24 cellular contexts compared by ENCODE assay signal in the genomic region with DNA sequence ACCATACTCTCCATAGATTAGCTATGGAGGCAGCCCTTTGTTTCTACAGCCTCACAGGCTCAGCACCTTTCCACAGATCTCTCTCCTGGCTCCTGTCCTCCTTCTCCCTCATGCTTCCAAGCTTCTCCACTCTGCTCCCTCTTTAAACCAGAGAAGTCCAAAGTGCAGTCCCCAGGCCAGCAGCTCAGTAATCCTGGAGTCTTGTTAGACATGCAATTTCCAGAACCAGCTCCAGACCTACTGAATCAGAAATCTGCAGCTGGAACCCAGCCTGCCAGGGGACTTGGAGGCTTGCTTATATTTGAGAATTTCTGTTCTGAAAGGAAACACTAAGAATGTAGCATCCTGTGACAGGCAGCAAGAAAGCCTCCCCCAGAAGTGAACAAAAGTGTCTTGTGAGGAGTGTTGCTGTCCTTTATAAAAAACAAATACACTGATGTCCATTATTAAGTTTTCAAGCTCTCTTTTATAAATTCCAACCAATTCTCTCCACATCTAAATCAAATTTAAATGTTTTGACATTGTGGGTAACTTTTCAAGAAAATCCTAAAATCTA.
A peak's percentile ranks its signal among the peaks of the same experiment; 100 is the strongest.
DNase-seq lines count a peak whose midpoint lies in the region; ATAC-seq, FAIRE-seq and TF ChIP-seq lines count a peak whose summit lies in the region.
"Had no signal": no experiment of that assay in that cellular context is flagged by ENCODE, and none has a peak within 500 bp of the region (broad histone marks: within the 10 kb centered on the region; RNA-seq: fewer than 3 reads in every experiment).

No MANE protein-coding gene starts in this region.

- in situ Hi-C loops in HepG2 (cut with HindIII; ENCODE audit: extremely low pct_ligation_motif_present, low pct_unique_long_range_greater_than_20kb), result no loop called here
- in situ Hi-C loops in mammary epithelial cell (cut with MboI; ENCODE audit: low sequenced_read_pairs in 2 of 2), result no loop called here

- BruUV-seq in HepG2 (replicated peaks; lab: Mats Ljungman, UMichigan), result no TSS peak
- BruUV-seq in mammary epithelial cell (replicated peaks; lab: Mats Ljungman, UMichigan), result no TSS peak

- H3K36me3 ChIP-seq in right lobe of liver (no peaks in the 10 kb centered on the region), HepG2 (replicated peaks in 1 of 2; ENCODE audit: control insufficient read depth in 1 of 2, insufficient read depth in 2 of 2, low read length in 2 of 2) (no peaks in the 10 kb centered on the region), mammary epithelial cell (ENCODE audit: insufficient read depth, low read length) (no peaks in the 10 kb centered on the region), testis (ENCODE audit: low read depth, missing control alignments) (no peaks in the 10 kb centered on the region)
- H3K36me3 ChIP-seq: ovary, sigmoid colon, suprapubic skin had no signal

- TF ChIP-seq CTCF in right lobe of liver (IDR thresholded peaks at IDR 0.05), result no peak
- TF ChIP-seq CTCF in HepG2 (CRISPR knock-in tag; IDR thresholded peaks at IDR 0.05), result no peak
- no peak for TF ChIP-seq CTCF in mammary epithelial cell (conservative IDR thresholded peaks at IDR 0.05 in 1 of 2, IDR thresholded peaks at IDR 0.05 in 1 of 2; ENCODE audit: extremely low read depth in 1 of 2, insufficient read depth in 1 of 2, low read depth in 1 of 2, low read length in 2 of 2)
- no peak for TF ChIP-seq CTCF in testis (IDR thresholded peaks at IDR 0.05)

- H3K4me3 ChIP-seq in right lobe of liver, result no peak overlapping the region
- no peak overlapping the region for H3K4me3 ChIP-seq in HepG2 (replicated peaks in 1 of 3; ENCODE audit: insufficient read depth in 1 of 3, low read depth in 2 of 3, low read length in 3 of 3)
- H3K4me3 ChIP-seq in mammary epithelial cell (replicated peaks in 1 of 3; ENCODE audit: insufficient read depth in 1 of 3, low read depth in 2 of 3, low read length in 3 of 3), result no peak overlapping the region
- H3K4me3 ChIP-seq in testis, result no peak overlapping the region
- H3K4me3 ChIP-seq: ovary, sigmoid colon, suprapubic skin had no signal

- TF ChIP-seq RAD21 in HepG2 (CRISPR knock-in tag; IDR thresholded peaks at IDR 0.05), result no peak

- H4K20me1 ChIP-seq in HepG2 (ENCODE audit: insufficient read depth, low read length) (no peaks in the 10 kb centered on the region), mammary epithelial cell (ENCODE audit: insufficient read depth, low read length) (no peaks in the 10 kb centered on the region)

- CTCF ChIA-PET in HepG2 (lab: Yijun Ruan, JAX; ENCODE audit: low intra/inter-chr PET ratio, low total read pairs) (no interaction called here), mammary epithelial cell (lab: Charles Lee; ENCODE audit: low non-redundant PET) (no interaction called here)

- no peak overlapping the region for H3K4me2 ChIP-seq in HepG2 (ENCODE audit: low read depth, low read length)
- H3K4me2 ChIP-seq in mammary epithelial cell (ENCODE audit: insufficient read depth, low read depth, low read length), result no peak overlapping the region

- DNase-seq in right lobe of liver, result no peak
- no peak for DNase-seq in HepG2 (ENCODE audit: low spot score)
- DNase-seq in mammary epithelial cell, result no peak
- DNase-seq in myocyte (ENCODE audit: low read depth), result peak; percentile 35
- peak; percentile 19 for DNase-seq in testis
- DNase-seq in 8988T, result no peak
- DNase-seq in activated CD4-positive, alpha-beta T cell treated with anti-CD3 and anti-CD28 coated beads, Interleukin-2, amount 50 U/mL, for 1 hour, result no peak
- DNase-seq: ACHN; activated gamma-delta T cell treated with Interleukin-2 at 50 U/mL for 16 hours; activated T-cell treated with anti-CD3 and anti-CD28 coated beads, Interleukin-2, amount 50 U/mL, for 1 hour; amygdala; DMS 273 treated with DMSO at 0.1 percent for 48 hours; hippocampal formation; Karpas-422; NCI-H1048; NCI-H187 treated with DMSO at 0.1 percent for 48 hours; NCI-H2227 treated with DMSO at 0.1 percent for 48 hours; NCI-H748 treated with DMSO at 0.1 percent for 48 hours; ovary; sigmoid colon had no signal

- H3K4me1 ChIP-seq in right lobe of liver (no peaks in the 10 kb centered on the region), HepG2 (ENCODE audit: insufficient read depth, low read length) (no peaks in the 10 kb centered on the region), mammary epithelial cell (ENCODE audit: insufficient read depth, low read length) (peaks cover 50% of the 10 kb centered on the region), testis (peaks cover 4% of the 10 kb centered on the region)

- no peaks in the 10 kb centered on the region for H3K27me3 ChIP-seq in right lobe of liver
- no peaks in the 10 kb centered on the region for H3K27me3 ChIP-seq in HepG2 (ENCODE audit: control insufficient read depth in 1 of 2, insufficient read depth in 2 of 2, low read length in 2 of 2)
- H3K27me3 ChIP-seq in mammary epithelial cell (ENCODE audit: insufficient read depth, low read length), result no peaks in the 10 kb centered on the region
- H3K27me3 ChIP-seq in testis, result no peaks in the 10 kb centered on the region
- H3K27me3 ChIP-seq: ovary, sigmoid colon, suprapubic skin had no signal

- POLR2A ChIA-PET in HepG2 (lab: Yijun Ruan, JAX), result no interaction called here

- dilution Hi-C loops in mammary epithelial cell (cut with HindIII; ENCODE audit: low sequenced_read_pairs), result loop anchor here (5.0 kb wide), 1 partner anchor 87 kb away; no protein-coding TSS in a partner anchor

- intact Hi-C loops in right lobe of liver (cut with DNase I), result no loop called here
- intact Hi-C loops in HepG2 (cut with micrococcal nuclease; ENCODE audit: unreplicated experiment), result no loop called here
- intact Hi-C loops in mammary epithelial cell (cut with micrococcal nuclease), result loop anchor here (5.0 kb wide), 2 partner anchors 107 to 207 kb away; no protein-coding TSS in a partner anchor
- intact Hi-C loops in testis (cut with DNase I; ENCODE audit: low total_unique reads), result no loop called here

- no peaks in the 10 kb centered on the region for H3K79me2 ChIP-seq in HepG2 (ENCODE audit: insufficient read depth, low read length)
- no peaks in the 10 kb centered on the region for H3K79me2 ChIP-seq in mammary epithelial cell (ENCODE audit: insufficient read depth, low read length)

- ATAC-seq in right lobe of liver (peak in 3 of 4 donors; percentile 32 to 71 (median 36)), HepG2 (no peak), GM19397 (IDR thresholded peaks at IDR 0.05; ENCODE audit: unreplicated experiment) (no peak)
- ATAC-seq: activated CD4-positive, CD25-positive, alpha-beta regulatory T cell treated with anti-CD3 and anti-CD28 coated beads, Interleukin-2, amount 50 U/mL, for 24 hours had no signal

- no peaks in the 10 kb centered on the region for H3K9me3 ChIP-seq in right lobe of liver
- H3K9me3 ChIP-seq in HepG2 (ENCODE audit: low read length), result no peaks in the 10 kb centered on the region
- peaks cover 3% of the 10 kb centered on the region for H3K9me3 ChIP-seq in mammary epithelial cell (replicated peaks; ENCODE audit: insufficient read depth, low read length)
- no peaks in the 10 kb centered on the region for H3K9me3 ChIP-seq in testis
- H3K9me3 ChIP-seq: ovary, sigmoid colon, suprapubic skin had no signal

- FAIRE-seq in HepG2 (lab: Jason Lieb, UNC), result no peak
- FAIRE-seq: urothelium cell line had no signal

- no peak for TF ChIP-seq POLR2A in right lobe of liver (IDR thresholded peaks at IDR 0.05)
- no peak for TF ChIP-seq POLR2A in HepG2 (IDR thresholded peaks at IDR 0.05; ENCODE audit: insufficient read depth in 1 of 2, low read depth in 2 of 2, low read length in 2 of 2)
- no peak for TF ChIP-seq POLR2A in testis (IDR thresholded peaks at IDR 0.05)

- TF ChIP-seq EP300 in HepG2 (IDR thresholded peaks at IDR 0.05; ENCODE audit: low read depth in 2 of 2, low read length in 2 of 2) (no peak), HepG2 (CRISPR knock-in tag; IDR thresholded peaks at IDR 0.05; ENCODE audit: borderline replicate concordance) (no peak)

- H3K9ac ChIP-seq in HepG2 (ENCODE audit: insufficient read depth, low read depth, low read length) (no peak overlapping the region), mammary epithelial cell (ENCODE audit: insufficient read depth, low read length) (no peak overlapping the region)

- no peak overlapping the region for H2AFZ ChIP-seq in HepG2 (ENCODE audit: low read length)
- H2AFZ ChIP-seq in mammary epithelial cell (ENCODE audit: low read depth, low read length), result peak overlapping the region; percentile 30

- H3K27ac ChIP-seq in right lobe of liver (no peak overlapping the region), HepG2 (ENCODE audit: extremely low read length, insufficient read depth, low read length) (no peak overlapping the region), mammary epithelial cell (ENCODE audit: insufficient read depth, low read depth, low read length) (no peak overlapping the region), testis (no peak overlapping the region)
- H3K27ac ChIP-seq: ovary, sigmoid colon, suprapubic skin had no signal

TF ChIP-seq in HepG2, 621 proteins besides CTCF, POLR2A, EP300 and RAD21 (continues in another document):
- TF ChIP-seq, protein P1, sequence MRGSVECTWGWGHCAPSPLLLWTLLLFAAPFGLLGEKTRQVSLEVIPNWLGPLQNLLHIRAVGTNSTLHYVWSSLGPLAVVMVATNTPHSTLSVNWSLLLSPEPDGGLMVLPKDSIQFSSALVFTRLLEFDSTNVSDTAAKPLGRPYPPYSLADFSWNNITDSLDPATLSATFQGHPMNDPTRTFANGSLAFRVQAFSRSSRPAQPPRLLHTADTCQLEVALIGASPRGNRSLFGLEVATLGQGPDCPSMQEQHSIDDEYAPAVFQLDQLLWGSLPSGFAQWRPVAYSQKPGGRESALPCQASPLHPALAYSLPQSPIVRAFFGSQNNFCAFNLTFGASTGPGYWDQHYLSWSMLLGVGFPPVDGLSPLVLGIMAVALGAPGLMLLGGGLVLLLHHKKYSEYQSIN (CRISPR knock-in tag; IDR thresholded peaks at IDR 0.05; ENCODE audit: borderline replicate concordance), result no peak
- TF ChIP-seq KDM3A (CRISPR knock-in tag; IDR thresholded peaks at IDR 0.05; ENCODE audit: low read depth) (no peak), ZNF891 (CRISPR knock-in tag; IDR thresholded peaks at IDR 0.05) (no peak), RXRB (CRISPR knock-in tag; IDR thresholded peaks at IDR 0.05; ENCODE audit: borderline replicate concordance) (no peak)
- TF ChIP-seq, protein P2, sequence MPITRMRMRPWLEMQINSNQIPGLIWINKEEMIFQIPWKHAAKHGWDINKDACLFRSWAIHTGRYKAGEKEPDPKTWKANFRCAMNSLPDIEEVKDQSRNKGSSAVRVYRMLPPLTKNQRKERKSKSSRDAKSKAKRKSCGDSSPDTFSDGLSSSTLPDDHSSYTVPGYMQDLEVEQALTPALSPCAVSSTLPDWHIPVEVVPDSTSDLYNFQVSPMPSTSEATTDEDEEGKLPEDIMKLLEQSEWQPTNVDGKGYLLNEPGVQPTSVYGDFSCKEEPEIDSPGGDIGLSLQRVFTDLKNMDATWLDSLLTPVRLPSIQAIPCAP (CRISPR knock-in tag; IDR thresholded peaks at IDR 0.05; ENCODE audit: low read depth), result no peak

Comparison
In these comparisons a context has a peak if more than half of its experiments do, and no peak if none do; other contexts are left out.
1. ATAC-seq: peak in right lobe of liver (3 of 4); none in HepG2 (single experiment) and GM19397 (single experiment).
2. DNase-seq: peak in myocyte (single experiment) and testis (single experiment); none in right lobe of liver (0 of 3), HepG2 (single experiment), mammary epithelial cell (single experiment), 8988T (single experiment) and activated CD4-positive, alpha-beta T cell treated with anti-CD3 and anti-CD28 coated beads, Interleukin-2, amount 50 U/mL, for 1 hour (single experiment).